In the genomic region with DNA sequence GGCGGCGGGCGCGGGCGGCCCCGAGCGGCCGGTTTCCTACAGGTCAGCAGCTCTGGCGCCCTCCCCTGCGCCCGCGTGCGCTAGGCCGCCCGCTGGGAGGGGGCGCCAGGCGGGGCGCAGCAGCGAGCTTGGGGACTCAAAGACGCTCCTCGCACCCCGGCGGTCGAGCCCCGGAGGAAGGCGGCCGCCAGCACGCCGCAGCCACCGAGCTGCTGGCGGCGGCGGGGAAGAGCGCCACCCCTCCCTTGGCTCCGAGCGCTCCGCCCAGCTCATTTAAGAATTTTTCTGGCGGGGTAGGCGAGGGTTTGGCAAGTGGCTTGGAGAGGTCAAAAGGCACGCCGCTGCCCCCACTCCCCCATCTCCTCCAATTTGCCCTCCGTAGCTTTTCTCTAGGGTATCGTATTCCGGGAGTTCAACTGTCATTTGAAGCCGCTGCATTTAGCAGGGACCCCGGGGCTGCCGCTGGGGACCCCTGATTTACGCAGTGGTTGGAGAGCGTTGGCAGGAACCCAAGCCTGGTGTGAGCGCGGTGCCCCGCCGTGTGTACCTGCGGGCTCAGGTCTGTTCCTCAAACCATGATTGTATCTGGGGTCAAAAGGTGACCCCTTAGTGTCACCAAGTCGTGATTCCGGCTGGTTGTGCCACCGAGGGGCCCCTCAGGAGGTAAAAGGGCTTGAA, we compare ENCODE assay signal across 1 cellular context.
TF ChIP-seq lines count a peak whose summit lies in the region.

No MANE protein-coding gene starts in this region.

TF ChIP-seq in HepG2, 621 proteins besides CTCF, POLR2A, EP300 and RAD21 (continued from another document and continues in another):
- TF ChIP-seq SALL2 (CRISPR knock-in tag; IDR thresholded peaks at IDR 0.05) (peak; percentile 48; the same call in 1 of the 2 replicates), ZNF138 (CRISPR knock-in tag; IDR thresholded peaks at IDR 0.05; ENCODE audit: low read depth) (0 out of 2 replicates have a peak, but pooled peaks have one; percentile 72), ZNF142 (CRISPR knock-in tag; IDR thresholded peaks at IDR 0.05) (peak; percentile 85), REPIN1 (CRISPR knock-in tag; IDR thresholded peaks at IDR 0.05; ENCODE audit: borderline replicate concordance, low read depth) (0 out of 2 replicates have a peak, but pooled peaks have one; percentile 14), GABPB1 (CRISPR knock-in tag; IDR thresholded peaks at IDR 0.05) (peak; percentile 67; the same call in 1 of the 2 replicates), MTF2 (CRISPR knock-in tag; IDR thresholded peaks at IDR 0.05; ENCODE audit: borderline replicate concordance) (0 out of 2 replicates have a peak, but pooled peaks have one; percentile 71), CHD4 (IDR thresholded peaks at IDR 0.05; ENCODE audit: borderline replicate concordance, low read length) (peak; percentile 59; the same call in 1 of the 2 replicates), ZNF552 (CRISPR knock-in tag; IDR thresholded peaks at IDR 0.05; ENCODE audit: borderline replicate concordance) (0 out of 2 replicates have a peak, but pooled peaks have one; percentile 3), SUZ12 (IDR thresholded peaks at IDR 0.05; ENCODE audit: low read depth, low read length) (no peak), ZNF224 (CRISPR knock-in tag; IDR thresholded peaks at IDR 0.05) (no peak), FUBP1 (CRISPR knock-in tag; IDR thresholded peaks at IDR 0.05; ENCODE audit: borderline replicate concordance) (no peak), ZNF263 (CRISPR knock-in tag; IDR thresholded peaks at IDR 0.05) (peak; percentile 44; the same call in 1 of the 2 replicates), ZSCAN20 (CRISPR knock-in tag; IDR thresholded peaks at IDR 0.05; ENCODE audit: borderline replicate concordance) (peak; percentile 87; the same call in 1 of the 2 replicates), PRDM15 (CRISPR knock-in tag; IDR thresholded peaks at IDR 0.05) (0 out of 2 replicates have a peak, but pooled peaks have one; percentile 30), ZNF556 (CRISPR knock-in tag; IDR thresholded peaks at IDR 0.05; ENCODE audit: borderline replicate concordance) (peak; percentile 18; the same call in 1 of the 2 replicates), ZNF878 (CRISPR knock-in tag; IDR thresholded peaks at IDR 0.05) (no peak), NONO (IDR thresholded peaks at IDR 0.05) (no peak), NONO (CRISPR knock-in tag; conservative IDR thresholded peaks at IDR 0.05) (peak; percentile 87), ARNT2 (CRISPR knock-in tag; IDR thresholded peaks at IDR 0.05; ENCODE audit: low read depth) (peak; percentile 58), ZFY (CRISPR knock-in tag; IDR thresholded peaks at IDR 0.05) (peak; percentile 80), SAP130 (CRISPR knock-in tag; IDR thresholded peaks at IDR 0.05; ENCODE audit: low read depth) (peak; percentile 79), ZNF33B (CRISPR knock-in tag; IDR thresholded peaks at IDR 0.05) (no peak), TERF1 (CRISPR knock-in tag; IDR thresholded peaks at IDR 0.05) (no peak), ZNF430 (CRISPR knock-in tag; IDR thresholded peaks at IDR 0.05) (peak; percentile 43; the same call in 1 of the 2 replicates), ZNF503 (CRISPR knock-in tag; IDR thresholded peaks at IDR 0.05) (peak; percentile 81), SIX4 (CRISPR knock-in tag; IDR thresholded peaks at IDR 0.05) (no peak), TRIM24 (CRISPR knock-in tag; IDR thresholded peaks at IDR 0.05) (no peak), ZNF501 (CRISPR knock-in tag; IDR thresholded peaks at IDR 0.05) (no peak; the same call in none of the 2 replicates), NKX3-1 (CRISPR knock-in tag; IDR thresholded peaks at IDR 0.05) (peak; percentile 79), TBX2 (CRISPR knock-in tag; IDR thresholded peaks at IDR 0.05; ENCODE audit: borderline replicate concordance) (peak; percentile 43; the same call in 1 of the 2 replicates), ZNF749 (CRISPR knock-in tag; IDR thresholded peaks at IDR 0.05; ENCODE audit: borderline replicate concordance) (peak; percentile 70; the same call in 1 of the 2 replicates)
- TF ChIP-seq, protein P1, sequence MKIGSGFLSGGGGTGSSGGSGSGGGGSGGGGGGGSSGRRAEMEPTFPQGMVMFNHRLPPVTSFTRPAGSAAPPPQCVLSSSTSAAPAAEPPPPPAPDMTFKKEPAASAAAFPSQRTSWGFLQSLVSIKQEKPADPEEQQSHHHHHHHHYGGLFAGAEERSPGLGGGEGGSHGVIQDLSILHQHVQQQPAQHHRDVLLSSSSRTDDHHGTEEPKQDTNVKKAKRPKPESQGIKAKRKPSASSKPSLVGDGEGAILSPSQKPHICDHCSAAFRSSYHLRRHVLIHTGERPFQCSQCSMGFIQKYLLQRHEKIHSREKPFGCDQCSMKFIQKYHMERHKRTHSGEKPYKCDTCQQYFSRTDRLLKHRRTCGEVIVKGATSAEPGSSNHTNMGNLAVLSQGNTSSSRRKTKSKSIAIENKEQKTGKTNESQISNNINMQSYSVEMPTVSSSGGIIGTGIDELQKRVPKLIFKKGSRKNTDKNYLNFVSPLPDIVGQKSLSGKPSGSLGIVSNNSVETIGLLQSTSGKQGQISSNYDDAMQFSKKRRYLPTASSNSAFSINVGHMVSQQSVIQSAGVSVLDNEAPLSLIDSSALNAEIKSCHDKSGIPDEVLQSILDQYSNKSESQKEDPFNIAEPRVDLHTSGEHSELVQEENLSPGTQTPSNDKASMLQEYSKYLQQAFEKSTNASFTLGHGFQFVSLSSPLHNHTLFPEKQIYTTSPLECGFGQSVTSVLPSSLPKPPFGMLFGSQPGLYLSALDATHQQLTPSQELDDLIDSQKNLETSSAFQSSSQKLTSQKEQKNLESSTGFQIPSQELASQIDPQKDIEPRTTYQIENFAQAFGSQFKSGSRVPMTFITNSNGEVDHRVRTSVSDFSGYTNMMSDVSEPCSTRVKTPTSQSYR (CRISPR knock-in tag; IDR thresholded peaks at IDR 0.05; ENCODE audit: borderline replicate concordance) = peak; percentile 3; the same call in 1 of the 2 replicates
- TF ChIP-seq, protein P2, sequence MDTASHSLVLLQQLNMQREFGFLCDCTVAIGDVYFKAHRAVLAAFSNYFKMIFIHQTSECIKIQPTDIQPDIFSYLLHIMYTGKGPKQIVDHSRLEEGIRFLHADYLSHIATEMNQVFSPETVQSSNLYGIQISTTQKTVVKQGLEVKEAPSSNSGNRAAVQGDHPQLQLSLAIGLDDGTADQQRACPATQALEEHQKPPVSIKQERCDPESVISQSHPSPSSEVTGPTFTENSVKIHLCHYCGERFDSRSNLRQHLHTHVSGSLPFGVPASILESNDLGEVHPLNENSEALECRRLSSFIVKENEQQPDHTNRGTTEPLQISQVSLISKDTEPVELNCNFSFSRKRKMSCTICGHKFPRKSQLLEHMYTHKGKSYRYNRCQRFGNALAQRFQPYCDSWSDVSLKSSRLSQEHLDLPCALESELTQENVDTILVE (CRISPR knock-in tag; IDR thresholded peaks at IDR 0.05) = no peak
- TF ChIP-seq, protein P3, sequence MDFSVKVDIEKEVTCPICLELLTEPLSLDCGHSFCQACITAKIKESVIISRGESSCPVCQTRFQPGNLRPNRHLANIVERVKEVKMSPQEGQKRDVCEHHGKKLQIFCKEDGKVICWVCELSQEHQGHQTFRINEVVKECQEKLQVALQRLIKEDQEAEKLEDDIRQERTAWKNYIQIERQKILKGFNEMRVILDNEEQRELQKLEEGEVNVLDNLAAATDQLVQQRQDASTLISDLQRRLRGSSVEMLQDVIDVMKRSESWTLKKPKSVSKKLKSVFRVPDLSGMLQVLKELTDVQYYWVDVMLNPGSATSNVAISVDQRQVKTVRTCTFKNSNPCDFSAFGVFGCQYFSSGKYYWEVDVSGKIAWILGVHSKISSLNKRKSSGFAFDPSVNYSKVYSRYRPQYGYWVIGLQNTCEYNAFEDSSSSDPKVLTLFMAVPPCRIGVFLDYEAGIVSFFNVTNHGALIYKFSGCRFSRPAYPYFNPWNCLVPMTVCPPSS (IDR thresholded peaks at IDR 0.05) = no peak
